14 cellular contexts compared by ENCODE assay signal in the genomic region with DNA sequence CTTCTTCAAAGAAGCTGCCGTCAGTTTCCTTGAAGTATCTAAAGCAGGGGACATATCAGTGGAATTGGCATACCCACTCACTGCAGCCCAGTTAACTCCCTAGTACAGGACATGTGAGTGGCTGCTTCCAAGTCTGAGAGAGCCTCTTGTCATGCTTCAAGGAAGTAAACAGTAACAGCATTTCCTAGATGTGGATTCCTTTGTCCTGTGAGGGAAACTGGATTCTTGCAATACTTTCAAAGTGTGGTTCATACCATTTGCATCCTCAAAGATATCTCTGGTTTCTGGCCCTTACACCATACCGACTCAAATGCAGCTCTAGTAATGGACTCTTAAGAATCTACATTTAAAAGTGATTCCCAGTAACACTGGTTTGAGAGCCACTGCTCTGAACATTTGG.
DNase-seq lines count a peak whose midpoint lies in the region; ATAC-seq and TF ChIP-seq lines count a peak whose summit lies in the region.
"Had no signal": no experiment of that assay in that cellular context is flagged by ENCODE, and none has a peak within 500 bp of the region (broad histone marks: within the 10 kb centered on the region; RNA-seq: fewer than 3 reads in every experiment).

No MANE protein-coding gene starts in this region.

- H2AFZ ChIP-seq in IMR-90 (replicated peaks; ENCODE audit: low read length, poor library complexity) = no peak overlapping the region
- H2AFZ ChIP-seq: PC-9 had no signal

- no peak overlapping the region for H3K23ac ChIP-seq in IMR-90 (ENCODE audit: low read depth, low read length)

- no peaks in the 10 kb centered on the region for H4K20me1 ChIP-seq in IMR-90 (ENCODE audit: insufficient read depth, low read length)

- peak overlapping the region; percentile 33 for H3K4me3 Mint-ChIP-seq in endothelial cell (ENCODE audit: unreplicated experiment)
- no peak overlapping the region for H3K4me3 Mint-ChIP-seq in type B pancreatic cell
- H3K4me3 Mint-ChIP-seq: CD14-positive monocyte had no signal

- no peak overlapping the region for H4K91ac ChIP-seq in IMR-90 (ENCODE audit: insufficient read depth, low read depth, low read length)

- H3K27me3 ChIP-seq in IMR-90 (ENCODE audit: control insufficient read depth, insufficient read depth, low read length) (no peaks in the 10 kb centered on the region), lower lobe of right lung (ENCODE audit: low read depth) (no peaks in the 10 kb centered on the region), upper lobe of right lung (no peaks in the 10 kb centered on the region)

- H3K27ac Mint-ChIP-seq in endothelial cell (ENCODE audit: unreplicated experiment) = peak overlapping the region; percentile 38
- no peak overlapping the region for H3K27ac Mint-ChIP-seq in type B pancreatic cell

- H3K27ac ChIP-seq in IMR-90 (ENCODE audit: insufficient read depth, low read length) (no peak overlapping the region), lower lobe of right lung (no peak overlapping the region), upper lobe of right lung (no peak overlapping the region)
- H3K27ac ChIP-seq: HL-60, PC-9 had no signal

- H3K9me3 Mint-ChIP-seq in endothelial cell (ENCODE audit: unreplicated experiment) (no peaks in the 10 kb centered on the region), type B pancreatic cell (no peaks in the 10 kb centered on the region)

- H3K14ac ChIP-seq in IMR-90 (replicated peaks; ENCODE audit: low read depth, low read length) = no peak overlapping the region

- WGBS in IMR-90 (ENCODE audit: extremely low coverage in 2 of 2, insufficient read length in 1 of 2), 2 experiments = no CpG with 5 or more reads among the region's 2 CpGs

- no peak for TF ChIP-seq CTCF in IMR-90 (conservative IDR thresholded peaks at IDR 0.05; ENCODE audit: low read depth, low read length)
- no peak for TF ChIP-seq CTCF in endothelial cell (IDR thresholded peaks at IDR 0.05; ENCODE audit: unreplicated experiment)
- TF ChIP-seq CTCF in lower lobe of right lung (IDR thresholded peaks at IDR 0.05) = no peak
- TF ChIP-seq CTCF in upper lobe of right lung (IDR thresholded peaks at IDR 0.05) = no peak
- TF ChIP-seq CTCF in type B pancreatic cell (conservative IDR thresholded peaks at IDR 0.05) = no peak

- no peak overlapping the region for H2AK9ac ChIP-seq in IMR-90 (replicated peaks; ENCODE audit: low read depth, low read length, poor library complexity)

- H4K8ac ChIP-seq in IMR-90 (ENCODE audit: low read depth in 2 of 2, low read length in 2 of 2) = no peak overlapping the region

- ATAC-seq in IMR-90 (ENCODE audit: low read depth) = peak; percentile 77
- ATAC-seq in lower lobe of right lung = peak; percentile 42 to 54
- peak; percentile 63 for ATAC-seq in upper lobe of right lung
- no peak for ATAC-seq in HG03378 (IDR thresholded peaks at IDR 0.05; ENCODE audit: unreplicated experiment)
- ATAC-seq in HG03108 (IDR thresholded peaks at IDR 0.05; ENCODE audit: unreplicated experiment) = no peak

- dilution Hi-C loops in IMR-90 (cut with HindIII; ENCODE audit: low sequenced_read_pairs, unreplicated experiment) = no loop called here

- no TSS peak for BruUV-seq in IMR-90 (replicated peaks; lab: Mats Ljungman, UMichigan)

- H3K4me1 ChIP-seq in IMR-90 (ENCODE audit: control insufficient read depth, insufficient read depth, low read length) (peaks cover 3% of the 10 kb centered on the region), lower lobe of right lung (no peaks in the 10 kb centered on the region), upper lobe of right lung (no peaks in the 10 kb centered on the region)

- no peak overlapping the region; the same call in 1 of the 2 replicates for H3K4me2 ChIP-seq in IMR-90 (ENCODE audit: low read depth, low read length)
- H3K4me2 ChIP-seq: PC-9 had no signal

- H2AK5ac ChIP-seq in IMR-90 (ENCODE audit: low read depth, low read length) = no peak overlapping the region

- no peaks in the 10 kb centered on the region for H3K9me1 ChIP-seq in IMR-90 (ENCODE audit: insufficient read depth, low read length)

- H2BK20ac ChIP-seq in IMR-90 (ENCODE audit: low read depth, low read length) = no peak overlapping the region

- H2BK5ac ChIP-seq in IMR-90 (ENCODE audit: low read depth, low read length, poor library complexity, severe bottlenecking) = no peak overlapping the region

- H3K4ac ChIP-seq in IMR-90 (ENCODE audit: low read depth, low read length) = no peak overlapping the region

- peaks cover 4% of the 10 kb centered on the region for H3K27me3 Mint-ChIP-seq in endothelial cell (ENCODE audit: unreplicated experiment)
- no peaks in the 10 kb centered on the region for H3K27me3 Mint-ChIP-seq in type B pancreatic cell

- peaks cover 17% of the 10 kb centered on the region for H3K4me1 Mint-ChIP-seq in endothelial cell (ENCODE audit: unreplicated experiment)
- no peaks in the 10 kb centered on the region for H3K4me1 Mint-ChIP-seq in type B pancreatic cell (ENCODE audit: unreplicated experiment)
- H3K4me1 Mint-ChIP-seq: CD14-positive monocyte had no signal

- H3K36me3 ChIP-seq in IMR-90 (ENCODE audit: control insufficient read depth, insufficient read depth, low read length) (peaks cover 2% of the 10 kb centered on the region), lower lobe of right lung (peaks cover 10% of the 10 kb centered on the region), upper lobe of right lung (peaks cover 7% of the 10 kb centered on the region)

- H3K9me3 ChIP-seq in IMR-90 (ENCODE audit: control insufficient read depth, insufficient read depth, low read length) (no peaks in the 10 kb centered on the region), lower lobe of right lung (no peaks in the 10 kb centered on the region), upper lobe of right lung (no peaks in the 10 kb centered on the region)

- CTCF ChIA-PET in IMR-90 (lab: Yijun Ruan, JAX) = no interaction called here

- H4K5ac ChIP-seq in IMR-90 (ENCODE audit: low read depth, low read length) = 0 out of 2 replicates have a peak overlapping the region, but pooled peaks have one; percentile 14

- H3K56ac ChIP-seq in IMR-90 (ENCODE audit: extremely low read depth, insufficient read depth, low read length) = no peak overlapping the region

- intact Hi-C loops in IMR-90 (cut with micrococcal nuclease) (no loop called here), lower lobe of right lung (cut with DNase I) (no loop called here), upper lobe of right lung (cut with DNase I) (no loop called here)

- POLR2A ChIA-PET in IMR-90 (lab: Charles Lee; ENCODE audit: unreplicated experiment) = no interaction called here

- TF ChIP-seq RAD21 in IMR-90 (IDR thresholded peaks at IDR 0.05; ENCODE audit: low read length) = no peak

- DNase-seq in IMR-90 = peak; percentile 45
- DNase-seq in endothelial cell (ENCODE audit: low spot score) = no peak
- DNase-seq in lower lobe of right lung = no peak
- DNase-seq in upper lobe of right lung = no peak
- no peak for DNase-seq in type B pancreatic cell (ENCODE audit: extremely low spot score, unreplicated experiment)
- no peak for DNase-seq in amygdala (lab: John Stamatoyannopoulos, UW)
- DNase-seq: GOT3, KBM-7, NCI-H1048, PC-9 had no signal

- H3K9ac ChIP-seq in IMR-90 (ENCODE audit: low read depth, low read length) = no peak overlapping the region

- TF ChIP-seq POLR2A in IMR-90 (IDR thresholded peaks at IDR 0.05; ENCODE audit: low read depth, low read length) = no peak

- H3K4me3 ChIP-seq in IMR-90 (ENCODE audit: insufficient read depth, low read depth, low read length) = no peak overlapping the region
- no peak overlapping the region for H3K4me3 ChIP-seq in lower lobe of right lung
- H3K4me3 ChIP-seq in upper lobe of right lung = no peak overlapping the region
- H3K4me3 ChIP-seq: PC-9 had no signal

- H3K36me3 Mint-ChIP-seq in endothelial cell (ENCODE audit: low read depth, unreplicated experiment) (peaks cover 64% of the 10 kb centered on the region), type B pancreatic cell (peaks cover 35% of the 10 kb centered on the region)

- in situ Hi-C loops in IMR-90 (cut with MboI; ENCODE audit: low sequenced_read_pairs) = no loop called here

- H3K79me1 ChIP-seq in IMR-90 (ENCODE audit: low read depth in 1 of 2, low read length in 2 of 2) = no peaks in the 10 kb centered on the region

- no peak overlapping the region for H2BK15ac ChIP-seq in IMR-90 (ENCODE audit: low read depth, low read length)

- no peak overlapping the region for H3K18ac ChIP-seq in IMR-90 (ENCODE audit: low read depth, low read length)

- H2BK120ac ChIP-seq in IMR-90 (ENCODE audit: low read depth, low read length) = no peak overlapping the region

TF ChIP-seq in IMR-90, 13 proteins besides CTCF, POLR2A, EP300 and RAD21 (continues in another document):
- TF ChIP-seq SMC3 (IDR thresholded peaks at IDR 0.05; ENCODE audit: low read depth, low read length) (no peak), BHLHE40 (IDR thresholded peaks at IDR 0.05; ENCODE audit: low read depth, low read length) (no peak), CEBPB (IDR thresholded peaks at IDR 0.05; ENCODE audit: low read depth, low read length) (no peak), MAZ (IDR thresholded peaks at IDR 0.05; ENCODE audit: borderline replicate concordance, low read depth, low read length) (no peak), MXI1 (IDR thresholded peaks at IDR 0.05; ENCODE audit: borderline replicate concordance, low read depth, low read length) (no peak), ELK1 (IDR thresholded peaks at IDR 0.05; ENCODE audit: borderline replicate concordance, low read depth, low read length) (no peak), FOS (IDR thresholded peaks at IDR 0.05; ENCODE audit: low read depth, low read length) (no peak), CHD1 (IDR thresholded peaks at IDR 0.05; ENCODE audit: low read depth, low read length) (no peak), NFE2L2 (IDR thresholded peaks at IDR 0.05; ENCODE audit: low read depth, low read length) (no peak), RCOR1 (IDR thresholded peaks at IDR 0.05; ENCODE audit: insufficient replicate concordance, low read length) (no peak), RFX5 (IDR thresholded peaks at IDR 0.05; ENCODE audit: low read depth, low read length) (no peak), MAFK (IDR thresholded peaks at IDR 0.05; ENCODE audit: low read depth, low read length) (no peak)

Comparison
In these comparisons a context has a peak if more than half of its experiments do, and no peak if none do; other contexts are left out.
1. ATAC-seq: peak in IMR-90 (single experiment), lower lobe of right lung (2 of 2) and upper lobe of right lung (single experiment); none in HG03378 (single experiment) and HG03108 (single experiment).